In genomic region chr9:3794005-3794404, GRCh38 we compare ENCODE assay signal across 10 cellular contexts.
DNase-seq lines count a peak whose midpoint lies in the region; ATAC-seq and TF ChIP-seq lines count a peak whose summit lies in the region.
"Had no signal": no experiment of that assay in that cellular context is flagged by ENCODE, and none has a peak within 500 bp of the region (broad histone marks: within the 10 kb centered on the region; RNA-seq: fewer than 3 reads in every experiment).

No MANE protein-coding gene starts in this region.

- peak; percentile 25 for DNase-seq in AG20443 (ENCODE audit: low spot score)
- DNase-seq in NCI-H1048 (lab: John Stamatoyannopoulos, UW) = peak; percentile 75
- peak; percentile 62 for DNase-seq in adipocyte (ENCODE audit: low read depth)
- peak; percentile 56 for DNase-seq in kidney epithelial cell (ENCODE audit: low read depth)
- DNase-seq in SHP77 treated with DMSO at 0.1 percent for 48 hours (lab: John Stamatoyannopoulos, UW) = no peak
- no peak for DNase-seq in lower leg skin (ENCODE audit: low spot score in 2 of 2)
- DNase-seq: AML-193, MG63 had no signal

- H3K9ac ChIP-seq in adipocyte (ENCODE audit: low read length) = no peak overlapping the region

- H3K4me3 ChIP-seq in adipocyte (ENCODE audit: low read length) (no peak overlapping the region), kidney epithelial cell (ENCODE audit: low read depth, low read length) (no peak overlapping the region), lower leg skin (ENCODE audit: low read depth, poor library complexity, severe bottlenecking) (no peak overlapping the region)
- H3K4me3 ChIP-seq: MG63 had no signal

- no peaks in the 10 kb centered on the region for H3K36me3 ChIP-seq in adipocyte (ENCODE audit: control insufficient read depth, insufficient read depth, low read length, severe bottlenecking)
- no peaks in the 10 kb centered on the region for H3K36me3 ChIP-seq in kidney epithelial cell (ENCODE audit: control insufficient read depth, insufficient read depth, low read length)
- H3K36me3 ChIP-seq: MG63 had no signal

- TF ChIP-seq POLR2A in lower leg skin (IDR thresholded peaks at IDR 0.05) = no peak

- no peaks in the 10 kb centered on the region for H3K4me1 ChIP-seq in adipocyte (ENCODE audit: control insufficient read depth, insufficient read depth, low read length)

- intact Hi-C loops in lower leg skin (cut with DNase I; ENCODE audit: low total_unique reads) = no loop called here

- WGBS in lower leg skin, 2 donors = 27 to 31% methylated on average over 6 of the region's 6 CpGs

- TF ChIP-seq CTCF in kidney epithelial cell (IDR thresholded peaks at IDR 0.05; ENCODE audit: insufficient read depth, low read length, poor library complexity, severe bottlenecking) (no peak), lower leg skin (IDR thresholded peaks at IDR 0.05) (no peak)

- H3K9me3 ChIP-seq in adipocyte (ENCODE audit: control insufficient read depth, low read length) = no peaks in the 10 kb centered on the region
- H3K9me3 ChIP-seq: MG63 had no signal

- H3K27me3 ChIP-seq in adipocyte (replicated peaks; ENCODE audit: control insufficient read depth, insufficient read depth, low read length) (no peaks in the 10 kb centered on the region), kidney epithelial cell (ENCODE audit: control insufficient read depth, insufficient read depth, low read length) (no peaks in the 10 kb centered on the region)
- H3K27me3 ChIP-seq: MG63 had no signal

- ATAC-seq in HG02763 (IDR thresholded peaks at IDR 0.05; ENCODE audit: unreplicated experiment) (no peak), GM18517 (IDR thresholded peaks at IDR 0.05; ENCODE audit: unreplicated experiment) (no peak)

Comparison
In these comparisons a context has a peak if more than half of its experiments do, and no peak if none do; other contexts are left out.
1. DNase-seq: peak in AG20443 (single experiment), NCI-H1048 (single experiment), adipocyte (single experiment) and kidney epithelial cell (single experiment); none in SHP77 treated with DMSO at 0.1 percent for 48 hours (single experiment) and lower leg skin (0 of 2).